ENCODE assay signal across 8 cellular contexts in genomic region chr4:105708376-105709080, GRCh38. TPM values are rescaled to one million over a fixed set of nuclear protein-coding genes. Genes with fewer than 3 reads are reported as not detected.
DNase-seq lines count a peak whose midpoint lies in the region; ATAC-seq and TF ChIP-seq lines count a peak whose summit lies in the region.

Gene GSTCD, plus strand, starts transcription at chr4:105708784. Its CDS starts 8,830 bp downstream, at chr4:105717614.
Gene INTS12, minus strand, starts transcription at chr4:105708689. Its CDS starts 8,684 bp downstream, at chr4:105700005.

- no peaks in the 10 kb centered on the region for H3K27me3 ChIP-seq in SU-DHL-6 (ENCODE audit: low read length)
- no peaks in the 10 kb centered on the region for H3K27me3 ChIP-seq in ovary
- no peaks in the 10 kb centered on the region for H3K27me3 ChIP-seq in thyroid gland

- TF ChIP-seq POLR2A in GM10847 (IDR thresholded peaks at IDR 0.05; ENCODE audit: extremely low read depth, insufficient read length) (peak; percentile 89), ovary (IDR thresholded peaks at IDR 0.05) (peak; percentile 72), thyroid gland (IDR thresholded peaks at IDR 0.05) (peak in 1 of 2 donors; percentile 75)

- intact Hi-C loops in Right ventricle myocardium inferior (cut with DNase I) = no loop called here
- intact Hi-C loops in ovary (cut with DNase I) = no loop called here
- intact Hi-C loops in thyroid gland (cut with DNase I) = no loop called here

- TF ChIP-seq CTCF in SU-DHL-6 (IDR thresholded peaks at IDR 0.05; ENCODE audit: insufficient read depth, low read length, poor library complexity, severe bottlenecking) = no peak
- TF ChIP-seq CTCF in ovary (IDR thresholded peaks at IDR 0.05) = no peak
- TF ChIP-seq CTCF in thyroid gland (IDR thresholded peaks at IDR 0.05) = peak in 1 of 6 experiments; percentile 5

- H3K9me2 ChIP-seq in SU-DHL-6 (replicated peaks; ENCODE audit: insufficient read depth, low read length) = no peaks in the 10 kb centered on the region

- no peaks in the 10 kb centered on the region for H3F3A ChIP-seq in SU-DHL-6 (ENCODE audit: insufficient read depth)

- H3K36me3 ChIP-seq in SU-DHL-6 (ENCODE audit: low read length) (no peaks in the 10 kb centered on the region), ovary (no peaks in the 10 kb centered on the region), thyroid gland (no peaks in the 10 kb centered on the region)

- peak within 1 kb of the TSS; percentile 89 for H2AFZ ChIP-seq in SU-DHL-6 (ENCODE audit: low read depth, low read length, severe bottlenecking)

- H3K9ac ChIP-seq in SU-DHL-6 (ENCODE audit: low read length) = peak within 1 kb of the TSS; percentile 87

- TF ChIP-seq EP300 in ovary (IDR thresholded peaks at IDR 0.05) = no peak

- no peaks in the 10 kb centered on the region for H3K9me3 ChIP-seq in SU-DHL-6 (ENCODE audit: insufficient read depth, low read length)
- H3K9me3 ChIP-seq in ovary = no peaks in the 10 kb centered on the region
- no peaks in the 10 kb centered on the region for H3K9me3 ChIP-seq in thyroid gland

- peaks cover 56% of the 10 kb centered on the region for H3K79me2 ChIP-seq in SU-DHL-6 (ENCODE audit: insufficient read depth, low read length)

- DNase-seq in NCI-H128 (lab: John Stamatoyannopoulos, UW; ENCODE audit: unreplicated experiment) (peak; percentile 84), Right ventricle myocardium inferior (ENCODE audit: missing footprints) (peak; percentile 93), ovary (peak; percentile 86 to 93 (median 91)), thyroid gland (peak; percentile 92)
- peak; percentile 74 for DNase-seq in activated naive CD8-positive, alpha-beta T cell treated with anti-CD3 and anti-CD28 coated beads, Interleukin-2, amount 50 U/mL, for 16 hours (ENCODE audit: low read depth, low spot score)

- H4K20me1 ChIP-seq in SU-DHL-6 (ENCODE audit: low read depth, low read length) = no peaks in the 10 kb centered on the region

- peak within 1 kb of the TSS; percentile 90 for H3K4me2 ChIP-seq in SU-DHL-6 (ENCODE audit: low read depth, low read length, poor library complexity, severe bottlenecking)

- H3K4me1 ChIP-seq in ovary (ENCODE audit: insufficient read depth) (peaks cover 1% of the 10 kb centered on the region), thyroid gland (peaks cover 17 to 21% of the 10 kb centered on the region in 2 donors)

- H3K4me3 ChIP-seq in SU-DHL-6 (ENCODE audit: insufficient read depth, low read length, poor library complexity, severe bottlenecking) = peak within 1 kb of the TSS; percentile 97
- peak within 1 kb of the TSS; percentile 89 for H3K4me3 ChIP-seq in ovary
- peak within 1 kb of the TSS; percentile 68 to 89 (median 87) for H3K4me3 ChIP-seq in thyroid gland (replicated peaks in 1 of 3)

- 0 out of 2 replicates have a peak within 1 kb of the TSS, but pooled peaks have one; percentile 35 for H3K27ac ChIP-seq in SU-DHL-6 (ENCODE audit: low read depth, low read length)
- H3K27ac ChIP-seq in ovary = peak within 1 kb of the TSS; percentile 38 to 65
- peak within 1 kb of the TSS in 2 of 3 donors; percentile 76 to 78 for H3K27ac ChIP-seq in thyroid gland

- peak; percentile 81 for ATAC-seq in HG02678 (IDR thresholded peaks at IDR 0.05; ENCODE audit: unreplicated experiment)
- ATAC-seq in Right ventricle myocardium inferior = peak; percentile 98

- 0% methylated on average over 49 to 58 of the region's 58 CpGs for WGBS in ovary, 3 donors
- 0 to 1% methylated on average over 44 to 55 of the region's 58 CpGs for WGBS in thyroid gland, 2 donors

RNA-seq across cellular contexts. Expression of gene GSTCD, which starts in this region (rescaled TPM):
- 3.8 TPM for total RNA-seq in Right ventricle myocardium inferior
- 10 to 100 TPM in 3 of 7 donors, 1 to 10 TPM in 4; 5.5 to 10.4 (median 6.8) TPM for total RNA-seq in ovary
- polyA plus RNA-seq in ovary = 1 to 10 TPM; 2.0 to 5.8 TPM
- total RNA-seq in thyroid gland = 10 to 100 TPM in 3 of 4 donors, 1 to 10 TPM in 1; 9.4 to 18.9 (median 15.2) TPM

RNA-seq across cellular contexts. Expression of gene INTS12, which starts in this region (rescaled TPM):
- total RNA-seq in Right ventricle myocardium inferior = 20.9 TPM
- 10 to 100 TPM in 6 of 7 donors, 1 to 10 TPM in 1; 8.2 to 18.5 (median 13.4) TPM for total RNA-seq in ovary
- 10 to 100 TPM; 13.4 to 24.9 TPM for polyA plus RNA-seq in ovary
- total RNA-seq in thyroid gland = 10 to 100 TPM; 21.6 to 40.8 (median 32.2) TPM

Comparison
In these comparisons a context has a peak if more than half of its experiments do, and no peak if none do; other contexts are left out.
1. Peak in every context shown above with its lines: DNase-seq, ATAC-seq, H3K4me3 ChIP-seq and H3K27ac ChIP-seq.